In genomic region chr14:68784298-68784910, GRCh38 we compare ENCODE assay signal across 9 cellular contexts. TPM values are rescaled to one million over a fixed set of nuclear protein-coding genes. Genes with fewer than 3 reads are reported as not detected.
DNase-seq lines count a peak whose midpoint lies in the region; ATAC-seq, FAIRE-seq and TF ChIP-seq lines count a peak whose summit lies in the region.
"Had no signal": no experiment of that assay in that cellular context is flagged by ENCODE, and none has a peak within 500 bp of the region (broad histone marks: within the 10 kb centered on the region; RNA-seq: fewer than 3 reads in every experiment).

No MANE protein-coding gene starts in this region.

- BruUV-seq in PC-3 (replicated peaks; lab: Mats Ljungman, UMichigan), result no TSS peak

- no peaks in the 10 kb centered on the region for H3K27me3 Mint-ChIP-seq in activated T-helper 1 cell treated with anti-CD3 and anti-CD28 coated beads, Interleukin-12 subunit alpha, Interleukin-12 subunit beta, Interleukin-2, Interleukin-4 antibody, amounts not matched to agents 30 ng/mL and 10 ng/mL and 1 ng/mL, durations not matched to agents 14 hours and 24 hours and 36 hours (ENCODE audit: insufficient read depth)

- peaks cover 76% of the 10 kb centered on the region for H3K4me1 ChIP-seq in PC-3 (ENCODE audit: insufficient read depth, low read length)
- peaks cover 21% of the 10 kb centered on the region for H3K4me1 ChIP-seq in foreskin keratinocyte
- H3K4me1 ChIP-seq in small intestine (ENCODE audit: control insufficient read depth in 2 of 2, insufficient read depth in 1 of 2, low read depth in 1 of 2, low read length in 1 of 2), result peaks cover 28 to 33% of the 10 kb centered on the region in 2 donors

- TF ChIP-seq CTCF in PC-3 (conservative IDR thresholded peaks at IDR 0.05; ENCODE audit: low read depth, low read length), result no peak
- no peak for TF ChIP-seq CTCF in foreskin keratinocyte (conservative IDR thresholded peaks at IDR 0.05)
- no peak for TF ChIP-seq CTCF in omental fat pad (IDR thresholded peaks at IDR 0.05)

- no peaks in the 10 kb centered on the region for H3K27me3 ChIP-seq in PC-3 (ENCODE audit: low read length)
- no peaks in the 10 kb centered on the region for H3K27me3 ChIP-seq in foreskin keratinocyte
- no peaks in the 10 kb centered on the region for H3K27me3 ChIP-seq in small intestine (ENCODE audit: control insufficient read depth in 2 of 2, insufficient read depth in 2 of 2, low read length in 2 of 2)

- DNase-seq in GM03348 (ENCODE audit: low spot score) (peak; percentile 26), PC-3 (peak; percentile 50), foreskin keratinocyte (peak in 1 of 2 donors; percentile 88), small intestine (peak; percentile 99), omental fat pad (ENCODE audit: low spot score) (no peak), OCI-M2 (lab: John Stamatoyannopoulos, UW; ENCODE audit: unreplicated experiment) (no peak)
- DNase-seq in activated T-helper 1 cell treated with anti-CD3 and anti-CD28 coated beads, Interleukin-12 subunit alpha, Interleukin-12 subunit beta, Interleukin-2, Interleukin-4 antibody, amounts not matched to agents 30 ng/mL and 10 ng/mL and 1 ng/mL, durations not matched to agents 14 hours and 24 hours and 36 hours (ENCODE audit: low spot score), result no peak
- no peak for DNase-seq in stimulated activated CD4-positive, alpha-beta T cell treated with anti-CD3 and anti-CD28 coated beads, Interleukin-2, amount 100 ng/mL, for 48 hours

- peaks cover 84% of the 10 kb centered on the region for H3K4me1 Mint-ChIP-seq in activated T-helper 1 cell treated with anti-CD3 and anti-CD28 coated beads, Interleukin-12 subunit alpha, Interleukin-12 subunit beta, Interleukin-2, Interleukin-4 antibody, amounts not matched to agents 30 ng/mL and 10 ng/mL and 1 ng/mL, durations not matched to agents 14 hours and 24 hours and 36 hours (ENCODE audit: low read depth)

- H3K4me3 ChIP-seq in PC-3 (ENCODE audit: low read length) (no peak overlapping the region), small intestine (ENCODE audit: low read depth in 1 of 2, low read length in 2 of 2) (no peak overlapping the region)
- H3K4me3 ChIP-seq: K562 had no signal

- POLR2A ChIA-PET in PC-3 (lab: Charles Lee; ENCODE audit: unreplicated experiment), result interaction anchor here (0.6 to 1.0 kb wide), 5 partner anchors 32 to 528 kb away, joined by 3 read pairs; no protein-coding TSS in a partner anchor

- H4K20me1 ChIP-seq in PC-3 (ENCODE audit: low read length), result peaks cover 4% of the 10 kb centered on the region

- H3K79me2 ChIP-seq in PC-3 (ENCODE audit: low read length), result peaks cover 11% of the 10 kb centered on the region

- ATAC-seq in PC-3 (no peak), foreskin keratinocyte (no peak), omental fat pad (ENCODE audit: low FRiP score) (no peak)
- ATAC-seq: K562 had no signal

- peak overlapping the region; percentile 39 for H3K4me2 ChIP-seq in PC-3 (ENCODE audit: low read length)

- peaks cover 30% of the 10 kb centered on the region for H3K36me3 Mint-ChIP-seq in activated T-helper 1 cell treated with anti-CD3 and anti-CD28 coated beads, Interleukin-12 subunit alpha, Interleukin-12 subunit beta, Interleukin-2, Interleukin-4 antibody, amounts not matched to agents 30 ng/mL and 10 ng/mL and 1 ng/mL, durations not matched to agents 14 hours and 24 hours and 36 hours (ENCODE audit: low read depth)

- H3K27ac ChIP-seq in PC-3 (ENCODE audit: low read length) (peak overlapping the region; percentile 76), foreskin keratinocyte (peak overlapping the region; percentile 51), small intestine (ENCODE audit: low read depth in 1 of 2, low read length in 1 of 2) (peak overlapping the region; percentile 89 to 96)

- no peak overlapping the region for H3K27ac Mint-ChIP-seq in activated T-helper 1 cell treated with anti-CD3 and anti-CD28 coated beads, Interleukin-12 subunit alpha, Interleukin-12 subunit beta, Interleukin-2, Interleukin-4 antibody, amounts not matched to agents 30 ng/mL and 10 ng/mL and 1 ng/mL, durations not matched to agents 14 hours and 24 hours and 36 hours

- 0 out of 2 replicates have a peak overlapping the region, but pooled peaks have one; percentile 13 for H3K9ac ChIP-seq in PC-3 (ENCODE audit: low read length)

- H3K9me3 ChIP-seq in PC-3 (ENCODE audit: low read length) (no peaks in the 10 kb centered on the region), small intestine (ENCODE audit: control insufficient read depth, low read depth) (no peaks in the 10 kb centered on the region)

- no peaks in the 10 kb centered on the region for H3K9me2 ChIP-seq in PC-3 (replicated peaks; ENCODE audit: low read length)

- H3K9me3 Mint-ChIP-seq in activated T-helper 1 cell treated with anti-CD3 and anti-CD28 coated beads, Interleukin-12 subunit alpha, Interleukin-12 subunit beta, Interleukin-2, Interleukin-4 antibody, amounts not matched to agents 30 ng/mL and 10 ng/mL and 1 ng/mL, durations not matched to agents 14 hours and 24 hours and 36 hours, result no peaks in the 10 kb centered on the region

- no peak overlapping the region for H2AFZ ChIP-seq in PC-3 (ENCODE audit: low read length)

- intact Hi-C loops in PC-3 (cut with micrococcal nuclease), result no loop called here
- intact Hi-C loops in activated T-helper 1 cell treated with anti-CD3 and anti-CD28 coated beads, Interleukin-12 subunit alpha, Interleukin-12 subunit beta, Interleukin-2, Interleukin-4 antibody, amounts not matched to agents 30 ng/mL and 10 ng/mL and 1 ng/mL, durations not matched to agents 14 hours and 24 hours and 36 hours (cut with micrococcal nuclease), result no loop called here

- WGBS in small intestine, 3 donors, result 8 to 49% (median 30%) methylated on average over 5 of the region's 5 CpGs

- no peak for FAIRE-seq in small intestine (lab: Jason Lieb, UNC)
- FAIRE-seq: K562 had no signal

- H3K36me3 ChIP-seq in PC-3 (ENCODE audit: low read depth, low read length) (peaks cover 22% of the 10 kb centered on the region), small intestine (ENCODE audit: control insufficient read depth in 2 of 2, insufficient read depth in 2 of 2, low read length in 2 of 2) (peaks cover 8 to 11% of the 10 kb centered on the region in 2 donors)

- no peak overlapping the region for H3K4me3 Mint-ChIP-seq in activated T-helper 1 cell treated with anti-CD3 and anti-CD28 coated beads, Interleukin-12 subunit alpha, Interleukin-12 subunit beta, Interleukin-2, Interleukin-4 antibody, amounts not matched to agents 30 ng/mL and 10 ng/mL and 1 ng/mL, durations not matched to agents 14 hours and 24 hours and 36 hours

- CTCF ChIA-PET in PC-3 (lab: Charles Lee), result no interaction called here

- peaks cover 8% of the 10 kb centered on the region for H3F3A ChIP-seq in PC-3 (ENCODE audit: low read length, unreplicated experiment)

RNA-seq across cellular contexts. Expression of gene ZFP36L1, which starts 8.5 kb away (rescaled TPM):
- total RNA-seq in PC-3 (2014; rRNA removed) (63.1 and 79.7 TPM in 2 replicates), foreskin keratinocyte (169 and 246 TPM in 2 replicates), omental fat pad (100 to 1,000 TPM; 363 to 395 (median 384) TPM)
- polyA plus RNA-seq in foreskin keratinocyte (108 and 116 TPM in 2 replicates), small intestine (10 to 100 TPM; 27.6 to 70.7 (median 33.1) TPM)
- 149 and 156 TPM in 2 replicates for total RNA-seq in activated T-helper 1 cell treated with anti-CD3 and anti-CD28 coated beads, Interleukin-12 subunit alpha, Interleukin-12 subunit beta, Interleukin-2, Interleukin-4 antibody, amounts not matched to agents 30 ng/mL and 10 ng/mL and 1 ng/mL, durations not matched to agents 14 hours and 24 hours and 36 hours

Comparison
In these comparisons a context has a peak if more than half of its experiments do, and no peak if none do; other contexts are left out.
1. DNase-seq: peak in GM03348 (single experiment), PC-3 (single experiment) and small intestine (single experiment); none in omental fat pad (single experiment), OCI-M2 (single experiment), activated T-helper 1 cell treated with anti-CD3 and anti-CD28 coated beads, Interleukin-12 subunit alpha, Interleukin-12 subunit beta, Interleukin-2, Interleukin-4 antibody, amounts not matched to agents 30 ng/mL and 10 ng/mL and 1 ng/mL, durations not matched to agents 14 hours and 24 hours and 36 hours (single experiment) and stimulated activated CD4-positive, alpha-beta T cell treated with anti-CD3 and anti-CD28 coated beads, Interleukin-2, amount 100 ng/mL, for 48 hours (0 of 2).
2. Peak in every context shown above with its lines, with median percentiles within 50 percentile points of each other: H3K27ac ChIP-seq.